ENCODE assay signal across 1 cellular context in the genomic region with DNA sequence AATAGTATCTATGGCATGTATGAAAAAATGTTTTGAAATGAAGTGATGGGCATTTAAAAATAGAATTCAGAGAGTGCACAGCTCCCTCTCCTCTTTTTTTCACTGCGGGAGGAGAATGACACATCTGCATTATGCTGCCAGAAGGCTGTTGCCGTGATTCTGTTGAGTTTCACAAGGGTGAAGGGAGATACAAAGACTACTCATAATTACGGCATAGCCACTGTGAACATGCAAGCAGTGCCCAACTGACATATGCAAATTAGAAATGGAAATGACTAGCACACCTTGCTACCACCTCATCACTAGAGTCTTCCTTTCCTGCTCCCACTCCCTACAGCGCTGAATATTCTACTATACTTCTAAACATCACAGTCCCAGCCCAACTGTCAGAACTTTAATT.
TF ChIP-seq lines count a peak whose summit lies in the region.

No MANE protein-coding gene starts in this region.

TF ChIP-seq in IMR-90, 13 proteins besides CTCF, POLR2A, EP300 and RAD21 (continued from another document):
- TF ChIP-seq, protein P1, sequence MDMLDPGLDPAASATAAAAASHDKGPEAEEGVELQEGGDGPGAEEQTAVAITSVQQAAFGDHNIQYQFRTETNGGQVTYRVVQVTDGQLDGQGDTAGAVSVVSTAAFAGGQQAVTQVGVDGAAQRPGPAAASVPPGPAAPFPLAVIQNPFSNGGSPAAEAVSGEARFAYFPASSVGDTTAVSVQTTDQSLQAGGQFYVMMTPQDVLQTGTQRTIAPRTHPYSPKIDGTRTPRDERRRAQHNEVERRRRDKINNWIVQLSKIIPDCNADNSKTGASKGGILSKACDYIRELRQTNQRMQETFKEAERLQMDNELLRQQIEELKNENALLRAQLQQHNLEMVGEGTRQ (IDR thresholded peaks at IDR 0.05; ENCODE audit: low read depth, low read length): no peak
